17 cellular contexts compared by ENCODE assay signal in the genomic region with DNA sequence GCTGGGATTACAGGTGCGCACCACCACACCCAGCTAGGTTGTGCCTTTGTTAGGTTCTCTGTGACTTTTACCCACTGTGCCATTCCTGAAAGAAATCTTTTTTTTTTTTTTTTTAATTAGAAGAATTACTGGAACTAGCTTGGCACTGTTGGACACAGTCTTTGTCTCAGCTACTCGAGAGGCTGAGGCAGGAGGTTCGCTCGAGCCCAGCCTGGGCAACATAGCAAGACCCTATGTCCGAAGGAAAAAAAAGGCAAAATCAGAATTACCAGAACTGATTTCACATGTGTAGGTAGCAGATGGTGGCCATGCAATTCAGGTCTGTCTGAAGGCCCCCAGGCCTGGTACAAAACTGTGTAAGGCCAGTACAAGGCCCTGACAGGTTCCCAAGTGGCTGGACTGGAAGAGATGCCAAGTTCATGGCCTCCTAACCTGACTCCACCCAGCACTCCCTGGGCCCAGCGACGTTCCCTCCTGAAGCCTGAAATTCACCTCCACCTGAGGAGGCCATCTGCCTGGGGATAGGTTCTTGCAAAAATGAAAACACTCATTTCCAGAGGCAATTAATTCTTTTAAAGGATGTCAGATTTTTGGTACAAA. TPM values are rescaled to one million over a fixed set of nuclear protein-coding genes. Genes with fewer than 3 reads are reported as not detected.
"Had no signal": no experiment of that assay in that cellular context is flagged by ENCODE, and none has a peak within 500 bp of the region (broad histone marks: within the 10 kb centered on the region; RNA-seq: fewer than 3 reads in every experiment).

No MANE protein-coding gene starts in this region.

- ATAC-seq: gastrocnemius medialis; stimulated activated naive CD8-positive, alpha-beta T cell treated with anti-CD3 and anti-CD28 coated beads, Interleukin-15, amount 100 ng/mL, for 72 hours had no signal

- H3K9me3 Mint-ChIP-seq: memory B cell; stimulated activated naive CD8-positive, alpha-beta T cell treated with anti-CD3 and anti-CD28 coated beads, Interleukin-15, amount 100 ng/mL, for 72 hours had no signal

- H3K27me3 ChIP-seq: cardiac muscle cell, gastrocnemius medialis, suprapubic skin, transverse colon, vagina had no signal

- H3K4me3 Mint-ChIP-seq: activated naive CD8-positive, alpha-beta T cell; memory B cell; stimulated activated naive CD8-positive, alpha-beta T cell treated with anti-CD3 and anti-CD28 coated beads, Interleukin-15, amount 100 ng/mL, for 72 hours had no signal

- H3K9me3 ChIP-seq: gastrocnemius medialis, suprapubic skin, transverse colon, vagina had no signal

- DNase-seq: activated CD4-positive, alpha-beta T cell treated with anti-CD3 and anti-CD28 coated beads for 48 hours; activated CD8-positive, alpha-beta memory T cell treated with anti-CD3 and anti-CD28 coated beads for 24 hours; gastrocnemius medialis; occipital lobe; stimulated activated naive CD8-positive, alpha-beta T cell treated with anti-CD3 and anti-CD28 coated beads, Interleukin-15, amount 100 ng/mL, for 72 hours; SW 1271; transverse colon had no signal

- H3K36me3 ChIP-seq: vagina had no signal

- H3K4me3 ChIP-seq: cardiac muscle cell, gastrocnemius medialis, suprapubic skin, transverse colon, vagina had no signal

- H3K27ac Mint-ChIP-seq: progenitor cell of endocrine pancreas had no signal

- H3K27ac ChIP-seq: cardiac muscle cell, gastrocnemius medialis, suprapubic skin, transverse colon, vagina had no signal

- H3K27me3 Mint-ChIP-seq: activated naive CD8-positive, alpha-beta T cell; memory B cell; progenitor cell of endocrine pancreas; stimulated activated naive CD8-positive, alpha-beta T cell treated with anti-CD3 and anti-CD28 coated beads, Interleukin-15, amount 100 ng/mL, for 72 hours had no signal

RNA-seq across cellular contexts. Expression of a gene that starts 36.4 kb away (rescaled TPM):
- total RNA-seq: cardiac muscle cell; gastrocnemius medialis; kidney epithelial cell; liver; mononuclear cell; occipital lobe; progenitor cell of endocrine pancreas; suprapubic skin; T-helper 2 cell treated with Interferon-gamma antibody and Interleukin-4, amounts not matched to agents 100 ng/mL and 5 ng/mL, for 36 hours; transverse colon; vagina had no signal
